ENCODE assay signal across 8 cellular contexts in the genomic region with DNA sequence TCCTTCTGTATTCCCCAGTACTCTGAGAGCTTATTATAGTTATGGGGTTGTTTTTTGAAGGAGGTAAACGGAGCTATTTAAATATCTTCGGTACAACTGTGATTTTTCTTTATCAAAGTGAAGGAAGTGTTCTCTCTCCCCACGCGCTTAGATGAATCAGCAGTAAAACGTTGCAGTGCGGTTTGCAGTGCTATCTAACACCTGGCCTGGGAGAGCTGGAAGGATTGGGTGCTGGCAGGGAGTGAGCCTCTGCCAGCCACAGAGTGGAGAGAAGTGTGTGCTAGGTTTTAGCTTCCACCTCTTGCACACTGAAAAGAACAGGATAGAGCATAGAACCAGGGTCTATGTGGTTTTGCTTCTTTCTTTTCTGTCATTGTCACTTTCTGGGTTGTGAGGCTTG.
DNase-seq lines count a peak whose midpoint lies in the region; ATAC-seq, FAIRE-seq and TF ChIP-seq lines count a peak whose summit lies in the region.

No MANE protein-coding gene starts in this region.

- 14% methylated on average over 6 of the region's 6 CpGs for WGBS in liver
- 91% methylated on average over 6 of the region's 6 CpGs for WGBS in HepG2 (ENCODE audit: low lambda C conversion rate)

- H3K79me2 ChIP-seq in HepG2 (ENCODE audit: insufficient read depth, low read length), result no peaks in the 10 kb centered on the region

- H3K36me3 ChIP-seq in liver (ENCODE audit: control insufficient read depth in 4 of 4, insufficient read depth in 3 of 4, low read depth in 1 of 4, low read length in 3 of 4), result peaks cover 0 to 6% (median 0%) of the 10 kb centered on the region in 4 donors
- no peaks in the 10 kb centered on the region for H3K36me3 ChIP-seq in HepG2 (replicated peaks in 1 of 2; ENCODE audit: control insufficient read depth in 1 of 2, insufficient read depth in 2 of 2, low read length in 2 of 2)

- H3K9ac ChIP-seq in liver (ENCODE audit: low read depth in 1 of 2, low read length in 2 of 2), result peak overlapping the region; percentile 20 to 43
- no peak overlapping the region for H3K9ac ChIP-seq in HepG2 (ENCODE audit: insufficient read depth, low read depth, low read length)

- no TSS peak for BruUV-seq in HepG2 (replicated peaks; lab: Mats Ljungman, UMichigan)

- in situ Hi-C loops in HepG2 (cut with HindIII; ENCODE audit: extremely low pct_ligation_motif_present, low pct_unique_long_range_greater_than_20kb), result no loop called here

- DNase-seq in HepG2 (ENCODE audit: low spot score) (no peak), NCI-H748 treated with DMSO at 0.1 percent for 48 hours (lab: John Stamatoyannopoulos, UW) (peak; percentile 32), hippocampal formation (lab: John Stamatoyannopoulos, UW) (peak; percentile 27 to 54)
- DNase-seq in stimulated activated CD4-positive, alpha-beta T cell treated with anti-CD3 and anti-CD28 coated beads, Interleukin-2, amount 100 ng/mL, for 4 hours (ENCODE audit: low read depth), result peak; percentile 41

- H4K20me1 ChIP-seq in HepG2 (ENCODE audit: insufficient read depth, low read length), result no peaks in the 10 kb centered on the region

- POLR2A ChIA-PET in HepG2 (lab: Yijun Ruan, JAX), result no interaction called here

- peak overlapping the region; percentile 81 for H3K27ac Mint-ChIP-seq in activated T-helper 17 cell treated with anti-CD3 and anti-CD28 coated beads, Interleukin-2, amount 50 U/mL, for 72 hours

- peaks cover 27% of the 10 kb centered on the region for H3K36me3 Mint-ChIP-seq in activated T-helper 17 cell treated with anti-CD3 and anti-CD28 coated beads, Interleukin-2, amount 50 U/mL, for 72 hours (ENCODE audit: low read depth)

- peaks cover 8% of the 10 kb centered on the region for H3K4me1 Mint-ChIP-seq in activated T-helper 17 cell treated with anti-CD3 and anti-CD28 coated beads, Interleukin-2, amount 50 U/mL, for 72 hours

- H3K27ac ChIP-seq in liver (ENCODE audit: low read depth in 1 of 2, low read length in 2 of 2), result peak overlapping the region; percentile 58 to 60
- no peak overlapping the region for H3K27ac ChIP-seq in HepG2 (ENCODE audit: extremely low read length, insufficient read depth, low read length)

- TF ChIP-seq EP300 in HepG2 (IDR thresholded peaks at IDR 0.05; ENCODE audit: low read depth in 2 of 2, low read length in 2 of 2) (no peak), HepG2 (CRISPR knock-in tag; IDR thresholded peaks at IDR 0.05; ENCODE audit: borderline replicate concordance) (no peak)

- no peak for FAIRE-seq in HepG2 (lab: Jason Lieb, UNC)

- H3K4me1 ChIP-seq in liver (ENCODE audit: control insufficient read depth in 4 of 4, insufficient read depth in 4 of 4, low read length in 3 of 4) (peaks cover 2 to 21% (median 3%) of the 10 kb centered on the region in 4 donors), HepG2 (ENCODE audit: insufficient read depth, low read length) (no peaks in the 10 kb centered on the region)

- intact Hi-C loops in HepG2 (cut with micrococcal nuclease; ENCODE audit: unreplicated experiment), result no loop called here

- TF ChIP-seq POLR2A in HepG2 (IDR thresholded peaks at IDR 0.05; ENCODE audit: insufficient read depth in 1 of 2, low read depth in 2 of 2, low read length in 2 of 2), result no peak

- peak overlapping the region; percentile 70 for H3K4me3 Mint-ChIP-seq in activated T-helper 17 cell treated with anti-CD3 and anti-CD28 coated beads, Interleukin-2, amount 50 U/mL, for 72 hours

- CTCF ChIA-PET in HepG2 (lab: Yijun Ruan, JAX; ENCODE audit: low intra/inter-chr PET ratio, low total read pairs), result no interaction called here

- peak; percentile 11 to 47 for TF ChIP-seq RAD21 in liver (IDR thresholded peaks at IDR 0.05)
- TF ChIP-seq RAD21 in HepG2 (CRISPR knock-in tag; IDR thresholded peaks at IDR 0.05), result no peak

- no peak overlapping the region for H3K4me2 ChIP-seq in HepG2 (ENCODE audit: low read depth, low read length)

- no peaks in the 10 kb centered on the region for H3K9me3 Mint-ChIP-seq in activated T-helper 17 cell treated with anti-CD3 and anti-CD28 coated beads, Interleukin-2, amount 50 U/mL, for 72 hours

- H3K9me3 ChIP-seq in liver (ENCODE audit: control insufficient read depth in 4 of 4, low read length in 3 of 4) (no peaks in the 10 kb centered on the region), HepG2 (ENCODE audit: low read length) (no peaks in the 10 kb centered on the region)

- ATAC-seq in HepG2 (no peak), HG03196 (IDR thresholded peaks at IDR 0.05; ENCODE audit: unreplicated experiment) (peak; percentile 74), HG03520 (IDR thresholded peaks at IDR 0.05; ENCODE audit: unreplicated experiment) (no peak)
- ATAC-seq in activated T-helper 17 cell treated with anti-CD3 and anti-CD28 coated beads, Interleukin-2, amount 50 U/mL, for 72 hours (replicated peaks), result peak; percentile 99

- H2AFZ ChIP-seq in HepG2 (ENCODE audit: low read length), result no peak overlapping the region

- TF ChIP-seq CTCF in liver (IDR thresholded peaks at IDR 0.05; ENCODE audit: low read depth, low read length, missing input control) (no peak), HepG2 (CRISPR knock-in tag; IDR thresholded peaks at IDR 0.05) (no peak)

- H3K4me3 ChIP-seq in liver (ENCODE audit: low read depth in 1 of 3, low read length in 3 of 3) (no peak overlapping the region), HepG2 (replicated peaks in 1 of 3; ENCODE audit: insufficient read depth in 1 of 3, low read depth in 2 of 3, low read length in 3 of 3) (no peak overlapping the region)

- H3K27me3 ChIP-seq in liver (ENCODE audit: control insufficient read depth in 4 of 4, insufficient read depth in 4 of 4, low read length in 3 of 4) (no peaks in the 10 kb centered on the region), HepG2 (ENCODE audit: control insufficient read depth in 1 of 2, insufficient read depth in 2 of 2, low read length in 2 of 2) (no peaks in the 10 kb centered on the region)

- H3K27me3 Mint-ChIP-seq in activated T-helper 17 cell treated with anti-CD3 and anti-CD28 coated beads, Interleukin-2, amount 50 U/mL, for 72 hours, result no peaks in the 10 kb centered on the region

TF ChIP-seq in liver, 16 proteins besides CTCF, POLR2A, EP300 and RAD21 (continues in another document):
- TF ChIP-seq NR2F2 (IDR thresholded peaks at IDR 0.05) (no peak), HNF4G (IDR thresholded peaks at IDR 0.05) (no peak), YY1 (IDR thresholded peaks at IDR 0.05) (peak; percentile 45), SP1 (IDR thresholded peaks at IDR 0.05) (no peak), FOXA2 (IDR thresholded peaks at IDR 0.05) (no peak), GABPA (IDR thresholded peaks at IDR 0.05 in 1 of 2, conservative IDR thresholded peaks at IDR 0.05 in 1 of 2) (no peak)
- TF ChIP-seq, protein P1, sequence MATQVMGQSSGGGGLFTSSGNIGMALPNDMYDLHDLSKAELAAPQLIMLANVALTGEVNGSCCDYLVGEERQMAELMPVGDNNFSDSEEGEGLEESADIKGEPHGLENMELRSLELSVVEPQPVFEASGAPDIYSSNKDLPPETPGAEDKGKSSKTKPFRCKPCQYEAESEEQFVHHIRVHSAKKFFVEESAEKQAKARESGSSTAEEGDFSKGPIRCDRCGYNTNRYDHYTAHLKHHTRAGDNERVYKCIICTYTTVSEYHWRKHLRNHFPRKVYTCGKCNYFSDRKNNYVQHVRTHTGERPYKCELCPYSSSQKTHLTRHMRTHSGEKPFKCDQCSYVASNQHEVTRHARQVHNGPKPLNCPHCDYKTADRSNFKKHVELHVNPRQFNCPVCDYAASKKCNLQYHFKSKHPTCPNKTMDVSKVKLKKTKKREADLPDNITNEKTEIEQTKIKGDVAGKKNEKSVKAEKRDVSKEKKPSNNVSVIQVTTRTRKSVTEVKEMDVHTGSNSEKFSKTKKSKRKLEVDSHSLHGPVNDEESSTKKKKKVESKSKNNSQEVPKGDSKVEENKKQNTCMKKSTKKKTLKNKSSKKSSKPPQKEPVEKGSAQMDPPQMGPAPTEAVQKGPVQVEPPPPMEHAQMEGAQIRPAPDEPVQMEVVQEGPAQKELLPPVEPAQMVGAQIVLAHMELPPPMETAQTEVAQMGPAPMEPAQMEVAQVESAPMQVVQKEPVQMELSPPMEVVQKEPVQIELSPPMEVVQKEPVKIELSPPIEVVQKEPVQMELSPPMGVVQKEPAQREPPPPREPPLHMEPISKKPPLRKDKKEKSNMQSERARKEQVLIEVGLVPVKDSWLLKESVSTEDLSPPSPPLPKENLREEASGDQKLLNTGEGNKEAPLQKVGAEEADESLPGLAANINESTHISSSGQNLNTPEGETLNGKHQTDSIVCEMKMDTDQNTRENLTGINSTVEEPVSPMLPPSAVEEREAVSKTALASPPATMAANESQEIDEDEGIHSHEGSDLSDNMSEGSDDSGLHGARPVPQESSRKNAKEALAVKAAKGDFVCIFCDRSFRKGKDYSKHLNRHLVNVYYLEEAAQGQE (IDR thresholded peaks at IDR 0.05), result peak; percentile 62

TF ChIP-seq in HepG2, 621 proteins besides CTCF, POLR2A, EP300 and RAD21 (continues in another document):
- TF ChIP-seq, protein P2, sequence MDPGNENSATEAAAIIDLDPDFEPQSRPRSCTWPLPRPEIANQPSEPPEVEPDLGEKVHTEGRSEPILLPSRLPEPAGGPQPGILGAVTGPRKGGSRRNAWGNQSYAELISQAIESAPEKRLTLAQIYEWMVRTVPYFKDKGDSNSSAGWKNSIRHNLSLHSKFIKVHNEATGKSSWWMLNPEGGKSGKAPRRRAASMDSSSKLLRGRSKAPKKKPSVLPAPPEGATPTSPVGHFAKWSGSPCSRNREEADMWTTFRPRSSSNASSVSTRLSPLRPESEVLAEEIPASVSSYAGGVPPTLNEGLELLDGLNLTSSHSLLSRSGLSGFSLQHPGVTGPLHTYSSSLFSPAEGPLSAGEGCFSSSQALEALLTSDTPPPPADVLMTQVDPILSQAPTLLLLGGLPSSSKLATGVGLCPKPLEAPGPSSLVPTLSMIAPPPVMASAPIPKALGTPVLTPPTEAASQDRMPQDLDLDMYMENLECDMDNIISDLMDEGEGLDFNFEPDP (CRISPR knock-in tag; conservative IDR thresholded peaks at IDR 0.05), result no peak
- TF ChIP-seq ZNF333 (CRISPR knock-in tag; IDR thresholded peaks at IDR 0.05; ENCODE audit: borderline replicate concordance) (no peak), ZNF879 (CRISPR knock-in tag; IDR thresholded peaks at IDR 0.05) (no peak), ATF7-NPFF (CRISPR knock-in tag; IDR thresholded peaks at IDR 0.05; ENCODE audit: low read depth) (no peak)
- TF ChIP-seq, protein P3, sequence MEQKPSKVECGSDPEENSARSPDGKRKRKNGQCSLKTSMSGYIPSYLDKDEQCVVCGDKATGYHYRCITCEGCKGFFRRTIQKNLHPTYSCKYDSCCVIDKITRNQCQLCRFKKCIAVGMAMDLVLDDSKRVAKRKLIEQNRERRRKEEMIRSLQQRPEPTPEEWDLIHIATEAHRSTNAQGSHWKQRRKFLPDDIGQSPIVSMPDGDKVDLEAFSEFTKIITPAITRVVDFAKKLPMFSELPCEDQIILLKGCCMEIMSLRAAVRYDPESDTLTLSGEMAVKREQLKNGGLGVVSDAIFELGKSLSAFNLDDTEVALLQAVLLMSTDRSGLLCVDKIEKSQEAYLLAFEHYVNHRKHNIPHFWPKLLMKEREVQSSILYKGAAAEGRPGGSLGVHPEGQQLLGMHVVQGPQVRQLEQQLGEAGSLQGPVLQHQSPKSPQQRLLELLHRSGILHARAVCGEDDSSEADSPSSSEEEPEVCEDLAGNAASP (CRISPR knock-in tag; IDR thresholded peaks at IDR 0.05; ENCODE audit: borderline replicate concordance), result no peak

Comparison
In these comparisons a context has a peak if more than half of its experiments do, and no peak if none do; other contexts are left out.
1. ATAC-seq: peak in HG03196 (single experiment) and activated T-helper 17 cell treated with anti-CD3 and anti-CD28 coated beads, Interleukin-2, amount 50 U/mL, for 72 hours (single experiment); none in HepG2 (single experiment) and HG03520 (single experiment).